Comparison of ENCODE assay signal across 8 cellular contexts in genomic region chr12:89663577-89664357, GRCh38. TPM values are rescaled to one million over a fixed set of nuclear protein-coding genes. Genes with fewer than 3 reads are reported as not detected.
DNase-seq lines count a peak whose midpoint lies in the region; ATAC-seq lines count a peak whose summit lies in the region.

No MANE protein-coding gene starts in this region.

- peaks cover 0 to 1% (median 0%) of the 10 kb centered on the region in 11 donors for H3K9me3 Mint-ChIP-seq in naive thymus-derived CD4-positive, alpha-beta T cell

- POLR2A ChIA-PET in naive thymus-derived CD4-positive, alpha-beta T cell (lab: Charles Lee): no interaction called here

- H3K27ac Mint-ChIP-seq in naive thymus-derived CD4-positive, alpha-beta T cell: peak overlapping the region in 6 of 9 donors; percentile 21 to 28 (median 27)

- CTCF ChIA-PET in naive thymus-derived CD4-positive, alpha-beta T cell (lab: Charles Lee): interaction anchor here (0.6 kb wide), 1 partner anchor 625 kb away, joined by 9 read pairs; no protein-coding TSS in a partner anchor

- ATAC-seq in GM18502 (IDR thresholded peaks at IDR 0.05; ENCODE audit: poor library complexity, unreplicated experiment) (peak; percentile 83), GM21619 (IDR thresholded peaks at IDR 0.05; ENCODE audit: unreplicated experiment) (peak; percentile 66)
- ATAC-seq in naive thymus-derived CD4-positive, alpha-beta T cell: peak; percentile 62

- peaks cover 0 to 26% (median 6%) of the 10 kb centered on the region in 5 donors for H3K36me3 Mint-ChIP-seq in naive thymus-derived CD4-positive, alpha-beta T cell

- peak overlapping the region in 9 of 10 donors; percentile 3 to 48 (median 11) for H3K4me3 Mint-ChIP-seq in naive thymus-derived CD4-positive, alpha-beta T cell

- H3K9me3 ChIP-seq in naive thymus-derived CD4-positive, alpha-beta T cell (ENCODE audit: control insufficient read depth in 2 of 3, low read length in 3 of 3): no peaks in the 10 kb centered on the region

- DNase-seq in HUDEP-2 (lab: John Stamatoyannopoulos, UW; ENCODE audit: unreplicated experiment in 76 of 76) (peak in 47 of 76 experiments; percentile 5 to 81 (median 46)), NCI-H1105 treated with DMSO at 0.1 percent for 48 hours (lab: John Stamatoyannopoulos, UW) (no peak), retina (no peak)
- DNase-seq in activated naive CD4-positive, alpha-beta T cell treated with anti-CD3 and anti-CD28 coated beads, Interleukin-2, amount 50 U/mL, for 16 hours: peak; percentile 20
- peak in 3 of 9 donors; percentile 2 to 15 (median 10) for DNase-seq in naive thymus-derived CD4-positive, alpha-beta T cell
- no peak for DNase-seq in effector CD8-positive, alpha-beta T cell (lab: John Stamatoyannopoulos, UW)

- H3K4me3 ChIP-seq in naive thymus-derived CD4-positive, alpha-beta T cell (ENCODE audit: low read length): no peak overlapping the region

- peaks cover 16 to 78% (median 74%) of the 10 kb centered on the region in 7 donors for H3K4me1 Mint-ChIP-seq in naive thymus-derived CD4-positive, alpha-beta T cell

- peaks cover 30 to 36% of the 10 kb centered on the region in 2 donors for H3K4me1 ChIP-seq in naive thymus-derived CD4-positive, alpha-beta T cell (ENCODE audit: control insufficient read depth in 2 of 2, insufficient read depth in 2 of 2, low read length in 2 of 2)

- H3K36me3 ChIP-seq in naive thymus-derived CD4-positive, alpha-beta T cell (ENCODE audit: control insufficient read depth in 2 of 3, insufficient read depth in 3 of 3, low read length in 3 of 3): no peaks in the 10 kb centered on the region

- no peaks in the 10 kb centered on the region for H3K27me3 Mint-ChIP-seq in naive thymus-derived CD4-positive, alpha-beta T cell

- intact Hi-C loops in naive thymus-derived CD4-positive, alpha-beta T cell (cut with micrococcal nuclease): loop anchor here in 1 of 2 donors (2.0 kb wide), 2 partner anchors 15 to 43 kb away; no protein-coding TSS in a partner anchor

- no peaks in the 10 kb centered on the region for H3K27me3 ChIP-seq in naive thymus-derived CD4-positive, alpha-beta T cell (ENCODE audit: control insufficient read depth in 2 of 2, insufficient read depth in 2 of 2, low read length in 2 of 2)

- H3K27ac ChIP-seq in naive thymus-derived CD4-positive, alpha-beta T cell (ENCODE audit: low read depth, low read length): no peak overlapping the region

RNA-seq across cellular contexts. Expression of gene ATP2B1, which starts 44.9 kb away (rescaled TPM):
- 100 to 1,000 TPM in 1 of 5 experiments, 10 to 100 TPM in 4; 21.9 to 101 (median 50.6) TPM for total RNA-seq in naive thymus-derived CD4-positive, alpha-beta T cell
- 10 to 100 TPM; 11.0 to 25.0 TPM for polyA plus RNA-seq in naive thymus-derived CD4-positive, alpha-beta T cell

Comparison
In these comparisons a context has a peak if more than half of its experiments do, and no peak if none do; other contexts are left out.
1. DNase-seq: peak in HUDEP-2 (47 of 76) and activated naive CD4-positive, alpha-beta T cell treated with anti-CD3 and anti-CD28 coated beads, Interleukin-2, amount 50 U/mL, for 16 hours (single experiment); none in NCI-H1105 treated with DMSO at 0.1 percent for 48 hours (single experiment), retina (single experiment) and effector CD8-positive, alpha-beta T cell (single experiment).
2. Peak in every context shown above with its lines, with median percentiles within 50 percentile points of each other: ATAC-seq.